ENCODE assay signal across 8 cellular contexts in the genomic region with DNA sequence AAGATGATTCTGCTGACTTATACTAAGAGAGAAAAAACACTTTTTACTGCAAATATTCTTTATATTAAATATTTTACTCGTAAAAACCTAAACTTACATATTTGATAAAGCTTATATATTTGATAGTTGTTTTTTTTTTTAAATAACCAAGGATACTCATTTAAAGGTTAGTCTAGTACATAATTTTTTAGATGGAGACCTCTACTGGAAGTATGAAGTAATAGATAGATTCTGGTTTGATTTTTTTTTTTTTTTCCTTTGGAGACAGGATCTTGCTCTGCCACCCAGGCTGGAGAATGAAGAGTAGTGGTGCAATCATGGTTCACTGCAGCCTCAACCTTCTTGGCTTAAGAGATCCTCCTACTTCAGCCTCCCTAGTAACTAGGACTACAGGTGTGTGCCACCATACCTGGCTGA. TPM values are rescaled to one million over a fixed set of nuclear protein-coding genes. Genes with fewer than 3 reads are reported as not detected.
DNase-seq lines count a peak whose midpoint lies in the region; ATAC-seq, FAIRE-seq and TF ChIP-seq lines count a peak whose summit lies in the region.

No MANE protein-coding gene starts in this region.

- no peak overlapping the region for H3K4me2 ChIP-seq in K562 (ENCODE audit: insufficient read depth, low read length)

- H3K27me3 ChIP-seq in K562 (ENCODE audit: control insufficient read depth in 2 of 2, insufficient read depth in 2 of 2, low read length in 2 of 2) = no peaks in the 10 kb centered on the region
- H3K27me3 ChIP-seq in lung (ENCODE audit: control insufficient read depth, insufficient read depth) = no peaks in the 10 kb centered on the region

- H3K4me3 ChIP-seq in LNCaP clone FGC (ENCODE audit: low read depth, low read length) (no peak overlapping the region), K562 (no peak overlapping the region), lung (no peak overlapping the region)

- H3K4me1 ChIP-seq in K562 (replicated peaks in 1 of 2; ENCODE audit: control insufficient read depth in 2 of 2, insufficient read depth in 2 of 2, low read length in 2 of 2) (peaks cover 0 to 4% of the 10 kb centered on the region in 2 experiments; a peak in 1 of 5 replicates), lung (ENCODE audit: control insufficient read depth in 2 of 2, insufficient read depth in 2 of 2, low read length in 2 of 2) (peaks cover 2 to 7% of the 10 kb centered on the region in 2 donors)

- no peak for TF ChIP-seq POLR2A in K562 (conservative IDR thresholded peaks at IDR 0.05)

- WGBS in K562 (ENCODE audit: insufficient coverage, low coverage, missing lambda C conversion rate) = 40% methylated on average over 1 of the region's 1 CpG
- WGBS in lung, 2 donors = 72 to 90% methylated on average over 1 of the region's 1 CpG

- H3K9me3 ChIP-seq in K562 (replicated peaks; ENCODE audit: control insufficient read depth, insufficient read depth, low read depth, low read length) (0 out of 2 replicates have a peak, but pooled peaks cover 1% of the 10 kb centered on the region), lung (ENCODE audit: control insufficient read depth in 2 of 2, insufficient read depth in 1 of 2, low read length in 1 of 2) (no peaks in the 10 kb centered on the region)

- no TSS peak for BruUV-seq in K562 (replicated peaks; lab: Mats Ljungman, UMichigan)

- H3K36me3 Mint-ChIP-seq in T-helper 2 cell treated with Interferon-gamma antibody and Interleukin-4, amounts not matched to agents 5 μg/mL and 100 μg/mL, for 36 hours (ENCODE audit: low read depth) = peaks cover 39% of the 10 kb centered on the region

- peaks cover 41% of the 10 kb centered on the region for H3K4me1 Mint-ChIP-seq in T-helper 2 cell treated with Interferon-gamma antibody and Interleukin-4, amounts not matched to agents 5 μg/mL and 100 μg/mL, for 36 hours (ENCODE audit: low read depth)

- TF ChIP-seq EP300 in K562 (IDR thresholded peaks at IDR 0.05; ENCODE audit: low read length) = no peak

- intact Hi-C loops in K562 (cut with micrococcal nuclease) = no loop called here

- DNase-seq in COLO829 (ENCODE audit: low spot score) = peak; percentile 19
- no peak for DNase-seq in LNCaP clone FGC (ENCODE audit: low read depth)
- DNase-seq in K562 (ENCODE audit: extremely low read depth in 1 of 4, low spot score in 3 of 4) = no peak
- no peak for DNase-seq in lung (ENCODE audit: low spot score)
- no peak for DNase-seq in activated gamma-delta T cell (lab: John Stamatoyannopoulos, UW)
- no peak for DNase-seq in activated CD8-positive, alpha-beta memory T cell treated with anti-CD3 and anti-CD28 coated beads, Interleukin-2, amount 50 U/mL, for 48 hours
- DNase-seq in T-helper 2 cell treated with Interferon-gamma antibody and Interleukin-4, amounts not matched to agents 5 μg/mL and 100 μg/mL, for 36 hours (ENCODE audit: low spot score) = no peak

- CTCF ChIA-PET in K562 (lab: Yijun Ruan, JAX; ENCODE audit: low intra/inter-chr PET ratio) = no interaction called here

- H3K4me3 Mint-ChIP-seq in T-helper 2 cell treated with Interferon-gamma antibody and Interleukin-4, amounts not matched to agents 5 μg/mL and 100 μg/mL, for 36 hours = no peak overlapping the region

- H3K9ac ChIP-seq in K562 (ENCODE audit: insufficient read depth in 1 of 2, low read depth in 2 of 2, low read length in 2 of 2) = no peak overlapping the region

- ATAC-seq in K562 (peak; percentile 67), lung (ENCODE audit: insufficient read depth, low FRiP score) (peak; percentile 58), HG02938 (IDR thresholded peaks at IDR 0.05; ENCODE audit: unreplicated experiment) (no peak)

- H3K27ac ChIP-seq in K562 (ENCODE audit: extremely low read depth, low read depth, low read length) = no peak overlapping the region
- H3K27ac ChIP-seq in lung (ENCODE audit: low read depth in 1 of 2, low read length in 1 of 2) = no peak overlapping the region

- no peak for TF ChIP-seq RAD21 in K562 (CRISPR knock-in tag; conservative IDR thresholded peaks at IDR 0.05 in 1 of 2, IDR thresholded peaks at IDR 0.05 in 1 of 2)

- no peaks in the 10 kb centered on the region for H3K27me3 Mint-ChIP-seq in T-helper 2 cell treated with Interferon-gamma antibody and Interleukin-4, amounts not matched to agents 5 μg/mL and 100 μg/mL, for 36 hours (ENCODE audit: low read depth)

- FAIRE-seq in K562 (lab: Jason Lieb, UNC) = no peak

- no peak overlapping the region for H3K27ac Mint-ChIP-seq in T-helper 2 cell treated with Interferon-gamma antibody and Interleukin-4, amounts not matched to agents 5 μg/mL and 100 μg/mL, for 36 hours

- H3K9me3 Mint-ChIP-seq in T-helper 2 cell treated with Interferon-gamma antibody and Interleukin-4, amounts not matched to agents 5 μg/mL and 100 μg/mL, for 36 hours = peaks cover 6% of the 10 kb centered on the region

- POLR2A ChIA-PET in K562 (lab: Yijun Ruan, JAX) = interaction anchor here (0.9 kb wide), 1 partner anchor 22 kb away, joined by 3 read pairs; no protein-coding TSS in a partner anchor

- H3K9me1 ChIP-seq in K562 (ENCODE audit: control insufficient read depth, insufficient read depth, low read length) = no peaks in the 10 kb centered on the region

- H3K36me3 ChIP-seq in K562 (ENCODE audit: control insufficient read depth, insufficient read depth, low read length) (peaks cover 38% of the 10 kb centered on the region), lung (ENCODE audit: control insufficient read depth in 2 of 2, insufficient read depth in 2 of 2, low read length in 2 of 2) (peaks cover 0 to 4% of the 10 kb centered on the region in 2 donors)

- H3K79me2 ChIP-seq in K562 (ENCODE audit: control insufficient read depth, insufficient read depth, low read length) = peaks cover 99% of the 10 kb centered on the region

- in situ Hi-C loops in K562 (cut with MboI) = no loop called here

- H2AFZ ChIP-seq in K562 (ENCODE audit: low read depth, low read length) = no peak overlapping the region

- TF ChIP-seq CTCF in LNCaP clone FGC (IDR thresholded peaks at IDR 0.05; ENCODE audit: control insufficient read depth, extremely low read depth, insufficient read depth) = 0 out of 2 replicates have a peak, but pooled peaks have one; percentile 1
- peak in 1 of 3 experiments; percentile 38; a peak in 1 of 6 replicates for TF ChIP-seq CTCF in K562 (IDR thresholded peaks at IDR 0.05 in 2 of 3, conservative IDR thresholded peaks at IDR 0.05 in 1 of 3; ENCODE audit: insufficient read depth in 2 of 3, low read depth in 1 of 3, low read length in 3 of 3)
- no peak for TF ChIP-seq CTCF in lung (IDR thresholded peaks at IDR 0.05; ENCODE audit: control extremely low read depth, extremely low read depth)

- H4K20me1 ChIP-seq in K562 (replicated peaks; ENCODE audit: control insufficient read depth, insufficient read depth, low read length) = no peaks in the 10 kb centered on the region

TF ChIP-seq in K562, 482 proteins besides CTCF, POLR2A, EP300 and RAD21:
- peak; percentile 83 for TF ChIP-seq ZNF384 (IDR thresholded peaks at IDR 0.05; ENCODE audit: low read depth, low read length)
- no peak for TF ChIP-seq GATAD2A (IDR thresholded peaks at IDR 0.05)

RNA-seq across cellular contexts. Expression of a gene that starts 16.4 kb away (rescaled TPM):
- 53.0 and 165 TPM in 2 replicates for total RNA-seq in K562 (2011; cell fraction: chromatin; rRNA removed; ENCODE audit: low replicate concordance)
- 24.2 and 39.7 TPM in 2 replicates for total RNA-seq in K562 (2011; cell fraction: nucleolus; rRNA removed)
- total RNA-seq in K562 (2011; cell fraction: nucleoplasm; rRNA removed) = 73.5 and 95.8 TPM in 2 replicates
- total RNA-seq in K562 (2014; rRNA removed) (13.6 and 16.7 TPM in 2 replicates), K562 (2014; rRNA removed; fragmentation: Illumina TruSeq; extraction: Trizol) (30.4 and 32.8 TPM in 2 replicates), K562 (2015; rRNA removed; fragmentation: Illumina TruSeq; extraction: Trizol) (28.8 and 29.4 TPM in 2 replicates), K562 (2021) (29.5 and 29.6 TPM in 2 replicates), lung (10 to 100 TPM; 27.0 to 79.2 TPM)
- polyA plus RNA-seq in K562 (2011; rRNA removed) (32.3 and 32.7 TPM in 2 replicates), K562 (2014; fragmentation: Illumina TruSeq; extraction: Trizol) (17.2 and 20.0 TPM in 2 replicates), K562 (2014; fragmentation: Nextera tagmentation; extraction: Ambion mirVana) (10 to 100 TPM; 16.9 to 41.6 TPM), K562 (2014; rRNA removed) (11.8 and 13.4 TPM in 2 replicates), lung (1 to 10 TPM; 5.3 to 8.0 TPM)
- polyA plus RNA-seq in K562 (2011; cell fraction: cytosol; rRNA removed) = 21.0 and 25.2 TPM in 2 replicates
- 37.9 and 49.7 TPM in 2 replicates for polyA plus RNA-seq in K562 (2011; cell fraction: nucleus; rRNA removed)
- polyA plus RNA-seq in K562 (2012) = 9.2 and 10.8 TPM in 2 replicates
- 112 and 117 TPM in 2 replicates for polyA minus RNA-seq in K562 (2011; rRNA and poly(A)+ RNA removed)
- polyA minus RNA-seq in K562 (2011; cell fraction: cytosol; rRNA and poly(A)+ RNA removed) = 24.9 and 33.8 TPM in 2 replicates
- polyA minus RNA-seq in K562 (2011; cell fraction: nucleus; rRNA and poly(A)+ RNA removed) = 60.6 and 104 TPM in 2 replicates
